ENCODE assay signal across 16 cellular contexts in genomic region chr10:89741126-89741762, GRCh38. TPM values are rescaled to one million over a fixed set of nuclear protein-coding genes. Genes with fewer than 3 reads are reported as not detected.
DNase-seq lines count a peak whose midpoint lies in the region; ATAC-seq and TF ChIP-seq lines count a peak whose summit lies in the region.
"Had no signal": no experiment of that assay in that cellular context is flagged by ENCODE, and none has a peak within 500 bp of the region (broad histone marks: within the 10 kb centered on the region; RNA-seq: fewer than 3 reads in every experiment).

No MANE protein-coding gene starts in this region.

- no peak overlapping the region for H2AFZ ChIP-seq in neural progenitor cell (replicated peaks)

- no peaks in the 10 kb centered on the region for H3K79me2 ChIP-seq in neural progenitor cell (ENCODE audit: low read depth)

- H3K4me1 Mint-ChIP-seq in neural progenitor cell = no peaks in the 10 kb centered on the region

- H3K9me3 ChIP-seq in neural progenitor cell (ENCODE audit: low read depth) = no peaks in the 10 kb centered on the region

- intact Hi-C loops in Right ventricle myocardium superior (cut with DNase I) = no loop called here

- TF ChIP-seq CTCF in neural progenitor cell (IDR thresholded peaks at IDR 0.05) = no peak

- H3K36me3 Mint-ChIP-seq in neural progenitor cell = peaks cover 25% of the 10 kb centered on the region

- H3K9ac ChIP-seq in neural progenitor cell = no peak overlapping the region

- peaks cover 2% of the 10 kb centered on the region for H3K27me3 Mint-ChIP-seq in neural progenitor cell (ENCODE audit: insufficient read depth, low read depth)
- H3K27me3 Mint-ChIP-seq: CD4-positive, CD25-positive, alpha-beta regulatory T cell had no signal

- H3K27ac ChIP-seq in neural progenitor cell = no peak overlapping the region

- DNase-seq in NCI-H82 (lab: John Stamatoyannopoulos, UW) (peak; percentile 7), NCI-H82 treated with DMSO at 0.1 percent for 48 hours (lab: John Stamatoyannopoulos, UW; ENCODE audit: unreplicated experiment) (no peak), H7 (peak; percentile 1), OCI-M1 (lab: John Stamatoyannopoulos, UW) (peak; percentile 45), neural progenitor cell (ENCODE audit: low spot score) (peak; percentile 15), NCI-H2171 treated with DMSO at 0.1 percent for 48 hours (lab: John Stamatoyannopoulos, UW) (no peak), Right ventricle myocardium superior (no peak), NCI-H2029 treated with DMSO at 0.1 percent for 48 hours (lab: John Stamatoyannopoulos, UW) (no peak)
- DNase-seq: ACHN, DMS79 treated with DMSO at 0.1 percent for 48 hours, GDM1, NCI-H1048, NCI-H187, NCI-H345, SIG-M5 had no signal

- H3K4me2 ChIP-seq in neural progenitor cell = no peak overlapping the region

- H3K4me3 ChIP-seq in H7 (ENCODE audit: insufficient read depth, low read depth, low read length) (no peak overlapping the region), neural progenitor cell (no peak overlapping the region)

- H3F3A ChIP-seq in neural progenitor cell (ENCODE audit: low read depth) = peaks cover 13% of the 10 kb centered on the region

- no peaks in the 10 kb centered on the region for H3K9me3 Mint-ChIP-seq in neural progenitor cell
- H3K9me3 Mint-ChIP-seq: CD4-positive, CD25-positive, alpha-beta regulatory T cell had no signal

- no peak overlapping the region for H3K4me3 Mint-ChIP-seq in neural progenitor cell
- H3K4me3 Mint-ChIP-seq: CD4-positive, CD25-positive, alpha-beta regulatory T cell had no signal

- H3K27me3 ChIP-seq in H7 (ENCODE audit: control insufficient read depth, insufficient read depth, low read length) = no peaks in the 10 kb centered on the region
- no peaks in the 10 kb centered on the region for H3K27me3 ChIP-seq in neural progenitor cell

- H3K4me1 ChIP-seq in neural progenitor cell = no peaks in the 10 kb centered on the region

- H4K20me1 ChIP-seq in neural progenitor cell (ENCODE audit: low read depth) = no peaks in the 10 kb centered on the region

- H3K36me3 ChIP-seq in H7 (replicated peaks; ENCODE audit: control insufficient read depth, insufficient read depth, low read length) (peaks cover 5% of the 10 kb centered on the region), neural progenitor cell (peaks cover 33% of the 10 kb centered on the region)

- no peak for ATAC-seq in Right ventricle myocardium superior (ENCODE audit: poor library complexity)

- no peak overlapping the region for H3K27ac Mint-ChIP-seq in neural progenitor cell

RNA-seq across cellular contexts. Expression of gene KIF20B, which starts 39.9 kb away (rescaled TPM):
- total RNA-seq in H7 (2014; rRNA removed; shearing (Covaris generic)) = 22.1 and 37.3 TPM in 2 replicates
- 44.2 and 71.5 TPM in 2 replicates for total RNA-seq in neural progenitor cell (ENCODE audit: low replicate concordance)
- total RNA-seq in Right ventricle myocardium superior = 2.6 TPM

Comparison
In these comparisons a context has a peak if more than half of its experiments do, and no peak if none do; other contexts are left out.
1. DNase-seq: peak in NCI-H82 (single experiment), H7 (single experiment), OCI-M1 (single experiment) and neural progenitor cell (single experiment); none in NCI-H82 treated with DMSO at 0.1 percent for 48 hours (single experiment), NCI-H2171 treated with DMSO at 0.1 percent for 48 hours (single experiment), Right ventricle myocardium superior (single experiment) and NCI-H2029 treated with DMSO at 0.1 percent for 48 hours (single experiment).